ENCODE assay signal across 10 cellular contexts in genomic region chr17:69043098-69043497, GRCh38. TPM values are rescaled to one million over a fixed set of nuclear protein-coding genes. Genes with fewer than 3 reads are reported as not detected.
"Had no signal": no experiment of that assay in that cellular context is flagged by ENCODE, and none has a peak within 500 bp of the region (broad histone marks: within the 10 kb centered on the region; RNA-seq: fewer than 3 reads in every experiment).

No MANE protein-coding gene starts in this region.

- H3K9me3 ChIP-seq: HAP-1 had no signal

- DNase-seq: GM23248, GOT3, H7, IMR-90, KBM-7 had no signal

- H3K9ac ChIP-seq: GM23248, KMS-11 had no signal

- FAIRE-seq: HTR-8/SVneo had no signal

- H3K4me1 ChIP-seq: HAP-1 had no signal

- H3K4me3 ChIP-seq: GM23248, HAP-1 had no signal

- H3K27ac ChIP-seq: GM23248, KMS-11 had no signal

- H3K4me2 ChIP-seq: KMS-11 had no signal

- H2AFZ ChIP-seq: GM23248 had no signal

- H3K36me3 ChIP-seq: HAP-1 had no signal

RNA-seq across cellular contexts. Expression of gene ABCA9, which starts 17.6 kb away (rescaled TPM):
- total RNA-seq: H4, H7, HT-29 had no signal
- polyA plus RNA-seq: IMR-90 had no signal
